Comparison of ENCODE assay signal across 8 cellular contexts in genomic region chr6:106324726-106325335, GRCh38. TPM values are rescaled to one million over a fixed set of nuclear protein-coding genes. Genes with fewer than 3 reads are reported as not detected.
A peak's percentile ranks its signal among the peaks of the same experiment; 100 is the strongest.
DNase-seq lines count a peak whose midpoint lies in the region; ATAC-seq and TF ChIP-seq lines count a peak whose summit lies in the region.

No MANE protein-coding gene starts in this region.

- H3K9ac ChIP-seq in iPS-18a (ENCODE audit: low read length) = peak overlapping the region; percentile 78

- no peaks in the 10 kb centered on the region for H3K36me3 ChIP-seq in iPS-18a (ENCODE audit: control insufficient read depth, low read depth, low read length)

- H3K9me3 ChIP-seq in iPS-18a (ENCODE audit: control insufficient read depth, low read depth, low read length) = no peaks in the 10 kb centered on the region

- CTCF ChIA-PET in activated CD8-positive, alpha-beta T cell treated with anti-CD3 and anti-CD28 coated beads for 36 hours (lab: Charles Lee) = interaction anchor here (1.3 to 2.8 kb wide), 3 partner anchors 11 to 36 kb away, joined by 3 to 16 read pairs (median 3); partner anchors contain the start of gene CRYBG1

- H3K27ac Mint-ChIP-seq in activated CD8-positive, alpha-beta T cell treated with anti-CD3 and anti-CD28 coated beads for 36 hours = peak overlapping the region; percentile 99
- peak overlapping the region; percentile 99 for H3K27ac Mint-ChIP-seq in stimulated activated naive CD8-positive, alpha-beta T cell treated with anti-CD3 and anti-CD28 coated beads, Interleukin-15, amount 100 ng/mL, for 72 hours

- no peak for ATAC-seq in activated T-cell treated with anti-CD3 and anti-CD28 coated beads, Interleukin-2, amount 50 U/mL, for 4 hours
- no peak for ATAC-seq in activated CD8-positive, alpha-beta T cell treated with anti-CD3 and anti-CD28 coated beads for 36 hours
- no peak for ATAC-seq in stimulated activated naive CD8-positive, alpha-beta T cell treated with anti-CD3 and anti-CD28 coated beads, Interleukin-15, amount 100 ng/mL, for 72 hours
- ATAC-seq in GM18861 (IDR thresholded peaks at IDR 0.05; ENCODE audit: unreplicated experiment) (no peak), GM21360 (IDR thresholded peaks at IDR 0.05; ENCODE audit: unreplicated experiment) (no peak)

- H3K27ac ChIP-seq in iPS-18a (ENCODE audit: low read length) = no peak overlapping the region

- H3K36me3 Mint-ChIP-seq in activated T-cell treated with anti-CD3 and anti-CD28 coated beads, Interleukin-2, amount 50 U/mL, for 4 hours (ENCODE audit: insufficient read depth) = peaks cover 6% of the 10 kb centered on the region
- peaks cover 11% of the 10 kb centered on the region for H3K36me3 Mint-ChIP-seq in activated CD8-positive, alpha-beta T cell treated with anti-CD3 and anti-CD28 coated beads for 36 hours (ENCODE audit: low read depth)

- H3K4me1 ChIP-seq in iPS-18a (ENCODE audit: control insufficient read depth, low read depth, low read length) = peaks cover 7% of the 10 kb centered on the region

- POLR2A ChIA-PET in activated CD8-positive, alpha-beta T cell treated with anti-CD3 and anti-CD28 coated beads for 36 hours (lab: Charles Lee) = interaction anchor here (0.8 to 2.0 kb wide), 2 partner anchors 226 to 438 kb away, joined by 3 to 4 read pairs; no protein-coding TSS in a partner anchor

- peaks cover 10% of the 10 kb centered on the region for H3K27me3 Mint-ChIP-seq in activated T-cell treated with anti-CD3 and anti-CD28 coated beads, Interleukin-2, amount 50 U/mL, for 4 hours (ENCODE audit: low read depth)
- H3K27me3 Mint-ChIP-seq in activated CD8-positive, alpha-beta T cell treated with anti-CD3 and anti-CD28 coated beads for 36 hours = no peaks in the 10 kb centered on the region
- H3K27me3 Mint-ChIP-seq in stimulated activated naive CD8-positive, alpha-beta T cell treated with anti-CD3 and anti-CD28 coated beads, Interleukin-15, amount 100 ng/mL, for 72 hours = peaks cover 14% of the 10 kb centered on the region

- intact Hi-C loops in activated CD8-positive, alpha-beta T cell treated with anti-CD3 and anti-CD28 coated beads for 36 hours (cut with micrococcal nuclease) = loop anchor here (5.0 kb wide), 1 partner anchor 228 kb away; no protein-coding TSS in a partner anchor

- peak overlapping the region; percentile 96 for H3K4me3 ChIP-seq in iPS-18a (ENCODE audit: low read length)

- H3K4me3 Mint-ChIP-seq in activated T-cell treated with anti-CD3 and anti-CD28 coated beads, Interleukin-2, amount 50 U/mL, for 4 hours = peak overlapping the region; percentile 99
- peak overlapping the region; percentile 98 for H3K4me3 Mint-ChIP-seq in activated CD8-positive, alpha-beta T cell treated with anti-CD3 and anti-CD28 coated beads for 36 hours
- peak overlapping the region; percentile 97 to 99 for H3K4me3 Mint-ChIP-seq in stimulated activated naive CD8-positive, alpha-beta T cell treated with anti-CD3 and anti-CD28 coated beads, Interleukin-15, amount 100 ng/mL, for 72 hours

- H3K9me3 Mint-ChIP-seq in activated T-cell treated with anti-CD3 and anti-CD28 coated beads, Interleukin-2, amount 50 U/mL, for 4 hours = no peaks in the 10 kb centered on the region
- H3K9me3 Mint-ChIP-seq in activated CD8-positive, alpha-beta T cell treated with anti-CD3 and anti-CD28 coated beads for 36 hours = no peaks in the 10 kb centered on the region
- H3K9me3 Mint-ChIP-seq in stimulated activated naive CD8-positive, alpha-beta T cell treated with anti-CD3 and anti-CD28 coated beads, Interleukin-15, amount 100 ng/mL, for 72 hours = no peaks in the 10 kb centered on the region

- TF ChIP-seq CTCF in activated CD8-positive, alpha-beta T cell treated with anti-CD3 and anti-CD28 coated beads for 36 hours (IDR thresholded peaks at IDR 0.05) = no peak

- DNase-seq in activated T-cell treated with anti-CD3 and anti-CD28 coated beads, Interleukin-2, amount 50 U/mL, for 4 hours = no peak
- no peak for DNase-seq in activated T-cell treated with anti-CD3 and anti-CD28 coated beads, Interleukin-2, amount 50 U/mL, for 48 hours
- no peak for DNase-seq in activated CD8-positive, alpha-beta T cell treated with anti-CD3 and anti-CD28 coated beads for 36 hours
- DNase-seq in stimulated activated naive CD8-positive, alpha-beta T cell treated with anti-CD3 and anti-CD28 coated beads, Interleukin-15, amount 100 ng/mL, for 72 hours = no peak
- no peak for DNase-seq in NCI-H82 (lab: John Stamatoyannopoulos, UW)

- H3K4me1 Mint-ChIP-seq in activated T-cell treated with anti-CD3 and anti-CD28 coated beads, Interleukin-2, amount 50 U/mL, for 4 hours (ENCODE audit: low read depth) = peaks cover 46% of the 10 kb centered on the region
- peaks cover 41% of the 10 kb centered on the region for H3K4me1 Mint-ChIP-seq in activated CD8-positive, alpha-beta T cell treated with anti-CD3 and anti-CD28 coated beads for 36 hours (ENCODE audit: low read depth)
- H3K4me1 Mint-ChIP-seq in stimulated activated naive CD8-positive, alpha-beta T cell treated with anti-CD3 and anti-CD28 coated beads, Interleukin-15, amount 100 ng/mL, for 72 hours = peaks cover 40% of the 10 kb centered on the region

- no peaks in the 10 kb centered on the region for H3K27me3 ChIP-seq in iPS-18a (ENCODE audit: control insufficient read depth, insufficient read depth, low read length)

RNA-seq across cellular contexts. Expression of gene ATG5, which starts 0.7 kb away (rescaled TPM):
- 10 to 100 TPM; 29.3 to 30.2 (median 29.5) TPM for total RNA-seq in activated T-cell treated with anti-CD3 and anti-CD28 coated beads, Interleukin-2, amount 50 U/mL, for 4 hours
- total RNA-seq in activated CD8-positive, alpha-beta T cell treated with anti-CD3 and anti-CD28 coated beads for 36 hours = 10 to 100 TPM; 31.2 to 32.4 TPM

RNA-seq across cellular contexts. Expression of gene CRYBG1, which starts 35.7 kb away (rescaled TPM):
- 10 to 100 TPM in 2 of 3 donors, 1 to 10 TPM in 1; 8.5 to 28.6 (median 20.1) TPM for total RNA-seq in activated T-cell treated with anti-CD3 and anti-CD28 coated beads, Interleukin-2, amount 50 U/mL, for 4 hours
- 10 to 100 TPM; 20.8 to 21.1 TPM for total RNA-seq in activated CD8-positive, alpha-beta T cell treated with anti-CD3 and anti-CD28 coated beads for 36 hours
